Comparison of ENCODE assay signal across 16 cellular contexts in the genomic region with DNA sequence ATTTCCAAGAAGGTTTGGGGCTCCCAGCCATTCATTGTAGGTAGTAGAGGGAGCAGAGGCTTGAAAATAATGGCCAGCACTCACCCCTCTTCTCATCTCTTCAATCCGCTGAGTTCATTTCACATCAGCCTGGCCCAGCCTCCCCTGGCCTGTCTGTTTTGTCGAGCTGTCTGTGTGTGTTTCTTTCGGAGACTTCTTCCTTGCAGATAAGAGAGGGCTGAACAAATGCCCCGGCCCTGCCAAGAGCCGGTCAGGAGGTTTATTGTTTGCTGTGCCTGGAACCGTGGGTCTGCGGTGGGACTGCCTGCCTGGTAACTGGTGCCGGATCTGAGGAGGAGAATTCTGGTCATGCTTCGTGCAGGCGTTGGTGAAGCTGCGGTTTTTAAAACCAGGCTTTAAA. TPM values are rescaled to one million over a fixed set of nuclear protein-coding genes. Genes with fewer than 3 reads are reported as not detected.
DNase-seq lines count a peak whose midpoint lies in the region; ATAC-seq, FAIRE-seq and TF ChIP-seq lines count a peak whose summit lies in the region.
"Had no signal": no experiment of that assay in that cellular context is flagged by ENCODE, and none has a peak within 500 bp of the region (broad histone marks: within the 10 kb centered on the region; RNA-seq: fewer than 3 reads in every experiment).

No MANE protein-coding gene starts in this region.

- no peak overlapping the region for H2AFZ ChIP-seq in HepG2 (ENCODE audit: low read length)

- H3K27ac ChIP-seq in right lobe of liver (peak overlapping the region; percentile 69 to 97 (median 88)), HepG2 (ENCODE audit: extremely low read length, insufficient read depth, low read length) (no peak overlapping the region), temporal lobe (ENCODE audit: low read depth, low read length) (peak overlapping the region; percentile 31), caudate nucleus (ENCODE audit: low read depth, low read length) (no peak overlapping the region)
- H3K27ac ChIP-seq in naive thymus-derived CD4-positive, alpha-beta T cell (ENCODE audit: low read depth, low read length), result peak overlapping the region; percentile 13
- H3K27ac ChIP-seq: A549 had no signal

- TF ChIP-seq RAD21 in HepG2 (CRISPR knock-in tag; IDR thresholded peaks at IDR 0.05), result no peak

- ATAC-seq in right lobe of liver (no peak), HepG2 (no peak)
- no peak for ATAC-seq in naive thymus-derived CD4-positive, alpha-beta T cell
- ATAC-seq: A549 had no signal

- no peak overlapping the region for H3K4me2 ChIP-seq in HepG2 (ENCODE audit: low read depth, low read length)
- H3K4me2 ChIP-seq: A549 had no signal

- POLR2A ChIA-PET in HepG2 (lab: Yijun Ruan, JAX), result interaction anchor here (1.3 kb wide), 1 partner anchor 12 kb away, joined by 10 read pairs; no protein-coding TSS in a partner anchor
- POLR2A ChIA-PET in naive thymus-derived CD4-positive, alpha-beta T cell (lab: Charles Lee), result interaction anchor here (1.1 to 5.7 kb wide), 4 partner anchors 10 to 26 kb away, joined by 3 to 42 read pairs (median 6); a partner anchor contains a TSS

- CTCF ChIA-PET in HepG2 (lab: Yijun Ruan, JAX; ENCODE audit: low intra/inter-chr PET ratio, low total read pairs), result no interaction called here
- CTCF ChIA-PET in naive thymus-derived CD4-positive, alpha-beta T cell (lab: Charles Lee), result interaction anchor here (0.5 kb wide), 1 partner anchor 393 kb away, joined by 3 read pairs; no protein-coding TSS in a partner anchor

- intact Hi-C loops in right lobe of liver (cut with DNase I), result no loop called here
- intact Hi-C loops in HepG2 (cut with micrococcal nuclease; ENCODE audit: unreplicated experiment), result no loop called here
- intact Hi-C loops in naive thymus-derived CD4-positive, alpha-beta T cell (cut with micrococcal nuclease), result no loop called here

- FAIRE-seq in HepG2 (lab: Jason Lieb, UNC), result no peak
- FAIRE-seq: A549 had no signal

- H3K9me3 Mint-ChIP-seq in naive thymus-derived CD4-positive, alpha-beta T cell, result peaks cover 0 to 2% (median 0%) of the 10 kb centered on the region in 11 donors

- DNase-seq in right lobe of liver (peak in 2 of 3 donors; percentile 43 to 46), HepG2 (ENCODE audit: low spot score) (no peak), caudate nucleus (lab: John Stamatoyannopoulos, UW) (no peak), NCI-H446 treated with DMSO at 0.1 percent for 48 hours (lab: John Stamatoyannopoulos, UW) (no peak)
- no peak for DNase-seq in naive thymus-derived CD4-positive, alpha-beta T cell
- DNase-seq: COR-L47, KG1, NCI-H1105, NCI-H1694 treated with DMSO at 0.1 percent for 48 hours, NCI-H446, NCI-H774, Right ventricle myocardium superior had no signal

- H3K36me3 ChIP-seq in right lobe of liver (peaks cover 0 to 30% (median 16%) of the 10 kb centered on the region in 4 donors), HepG2 (replicated peaks in 1 of 2; ENCODE audit: control insufficient read depth in 1 of 2, insufficient read depth in 2 of 2, low read length in 2 of 2) (peaks cover 28 to 44% of the 10 kb centered on the region in 2 experiments)
- H3K36me3 ChIP-seq in naive thymus-derived CD4-positive, alpha-beta T cell (ENCODE audit: control insufficient read depth in 2 of 3, insufficient read depth in 3 of 3, low read length in 3 of 3), result peaks cover 8 to 55% (median 26%) of the 10 kb centered on the region in 3 experiments

- H3K4me1 Mint-ChIP-seq in naive thymus-derived CD4-positive, alpha-beta T cell, result peaks cover 17 to 38% (median 29%) of the 10 kb centered on the region in 7 donors

- no peaks in the 10 kb centered on the region for H3K27me3 Mint-ChIP-seq in naive thymus-derived CD4-positive, alpha-beta T cell

- no peaks in the 10 kb centered on the region for H3K27me3 ChIP-seq in right lobe of liver
- no peaks in the 10 kb centered on the region for H3K27me3 ChIP-seq in HepG2 (ENCODE audit: control insufficient read depth in 1 of 2, insufficient read depth in 2 of 2, low read length in 2 of 2)
- no peaks in the 10 kb centered on the region for H3K27me3 ChIP-seq in naive thymus-derived CD4-positive, alpha-beta T cell (ENCODE audit: control insufficient read depth in 2 of 2, insufficient read depth in 2 of 2, low read length in 2 of 2)

- H3K9me3 ChIP-seq in right lobe of liver, result no peaks in the 10 kb centered on the region
- no peaks in the 10 kb centered on the region for H3K9me3 ChIP-seq in HepG2 (ENCODE audit: low read length)
- no peaks in the 10 kb centered on the region for H3K9me3 ChIP-seq in naive thymus-derived CD4-positive, alpha-beta T cell (ENCODE audit: control insufficient read depth in 2 of 3, low read length in 3 of 3)
- H3K9me3 ChIP-seq: A549 had no signal

- TF ChIP-seq POLR2A in right lobe of liver (IDR thresholded peaks at IDR 0.05) (no peak), HepG2 (IDR thresholded peaks at IDR 0.05; ENCODE audit: insufficient read depth in 1 of 2, low read depth in 2 of 2, low read length in 2 of 2) (no peak)

- H3K27ac Mint-ChIP-seq in naive thymus-derived CD4-positive, alpha-beta T cell, result peak overlapping the region in 1 of 9 donors; percentile 56

- no peak for TF ChIP-seq CTCF in right lobe of liver (IDR thresholded peaks at IDR 0.05)
- no peak for TF ChIP-seq CTCF in HepG2 (CRISPR knock-in tag; IDR thresholded peaks at IDR 0.05)

- in situ Hi-C loops in HepG2 (cut with HindIII; ENCODE audit: extremely low pct_ligation_motif_present, low pct_unique_long_range_greater_than_20kb), result no loop called here

- BruUV-seq in HepG2 (replicated peaks; lab: Mats Ljungman, UMichigan), result no TSS peak

- 45% methylated on average over 7 of the region's 11 CpGs for WGBS in right lobe of liver (ENCODE audit: insufficient coverage, low coverage, low lambda C conversion rate, missing lambda C conversion rate)
- WGBS in HepG2 (ENCODE audit: low lambda C conversion rate), result 99% methylated on average over 11 of the region's 11 CpGs

- H3K9ac ChIP-seq in HepG2 (ENCODE audit: insufficient read depth, low read depth, low read length), result no peak overlapping the region

- H3K79me2 ChIP-seq in HepG2 (ENCODE audit: insufficient read depth, low read length), result peaks cover 24% of the 10 kb centered on the region

- H3K4me1 ChIP-seq in right lobe of liver, result peaks cover 0 to 66% (median 24%) of the 10 kb centered on the region in 4 donors
- H3K4me1 ChIP-seq in HepG2 (ENCODE audit: insufficient read depth, low read length), result peaks cover 34% of the 10 kb centered on the region
- peaks cover 8 to 10% of the 10 kb centered on the region in 2 donors for H3K4me1 ChIP-seq in naive thymus-derived CD4-positive, alpha-beta T cell (ENCODE audit: control insufficient read depth in 2 of 2, insufficient read depth in 2 of 2, low read length in 2 of 2)

- H3K36me3 Mint-ChIP-seq in naive thymus-derived CD4-positive, alpha-beta T cell, result peaks cover 0 to 18% (median 3%) of the 10 kb centered on the region in 5 donors

- TF ChIP-seq EP300 in HepG2 (IDR thresholded peaks at IDR 0.05; ENCODE audit: low read depth in 2 of 2, low read length in 2 of 2), result no peak
- TF ChIP-seq EP300 in HepG2 (CRISPR knock-in tag; IDR thresholded peaks at IDR 0.05; ENCODE audit: borderline replicate concordance), result no peak

- H4K20me1 ChIP-seq in HepG2 (ENCODE audit: insufficient read depth, low read length), result 0 out of 2 replicates have a peak, but pooled peaks cover 4% of the 10 kb centered on the region

- H3K4me3 Mint-ChIP-seq in naive thymus-derived CD4-positive, alpha-beta T cell, result no peak overlapping the region
- H3K4me3 Mint-ChIP-seq: CD14-positive monocyte had no signal

- no peak overlapping the region for H3K4me3 ChIP-seq in right lobe of liver
- H3K4me3 ChIP-seq in HepG2 (replicated peaks in 1 of 3; ENCODE audit: insufficient read depth in 1 of 3, low read depth in 2 of 3, low read length in 3 of 3), result no peak overlapping the region
- no peak overlapping the region for H3K4me3 ChIP-seq in naive thymus-derived CD4-positive, alpha-beta T cell (ENCODE audit: low read length)
- H3K4me3 ChIP-seq: A549 had no signal

RNA-seq across cellular contexts. Expression of a gene that starts 3.4 kb away (rescaled TPM):
- total RNA-seq in right lobe of liver (10 to 100 TPM in 5 of 6 experiments, 1 to 10 TPM in 1; 9.6 to 15.3 (median 12.3) TPM), HepG2 (2016; rRNA removed; fragmentation: Illumina TruSeq; extraction: Trizol) (21.0 and 27.9 TPM in 2 replicates), temporal lobe (28.0 TPM)
- total RNA-seq in HepG2 (2016; cell fraction: cytosol; rRNA removed; fragmentation: Illumina TruSeq; extraction: Trizol; ENCODE audit: low read depth), result 22.9 and 26.6 TPM in 2 replicates
- 20.6 and 26.3 TPM in 2 replicates for total RNA-seq in HepG2 (2016; cell fraction: insoluble cytoplasmic fraction; rRNA removed; fragmentation: Illumina TruSeq; extraction: Trizol)
- 35.0 and 37.1 TPM in 2 replicates for total RNA-seq in HepG2 (2016; cell fraction: membrane; rRNA removed; fragmentation: Illumina TruSeq; extraction: Trizol)
- total RNA-seq in HepG2 (2016; cell fraction: nucleus; rRNA removed; fragmentation: Illumina TruSeq; extraction: Trizol), result 20.1 and 24.2 TPM in 2 replicates
- 13.2 and 15.7 TPM in 2 replicates for polyA plus RNA-seq in HepG2 (2011; rRNA removed)
- polyA plus RNA-seq in HepG2 (2011; cell fraction: cytosol; rRNA removed), result 13.5 TPM in 2 replicates
- 19.8 and 23.6 TPM in 2 replicates for polyA plus RNA-seq in HepG2 (2011; cell fraction: nucleus; rRNA removed)
- polyA plus RNA-seq in HepG2 (2012), result 35.1 and 39.0 TPM in 2 replicates
- 17.7 and 22.9 TPM in 2 replicates for polyA plus RNA-seq in HepG2 (2016; cell fraction: cytosol; fragmentation: Illumina TruSeq; extraction: Trizol; ENCODE audit: low read depth)
- 25.9 and 27.3 TPM in 2 replicates for polyA plus RNA-seq in HepG2 (2016; cell fraction: insoluble cytoplasmic fraction; fragmentation: Illumina TruSeq; extraction: Trizol; ENCODE audit: low read depth)
- polyA plus RNA-seq in HepG2 (2016; cell fraction: membrane; fragmentation: Illumina TruSeq; extraction: Trizol; ENCODE audit: low read depth), result 29.1 and 33.5 TPM in 2 replicates
- 40.5 and 45.1 TPM in 2 replicates for polyA plus RNA-seq in HepG2 (2016; cell fraction: nucleus; fragmentation: Illumina TruSeq; extraction: Trizol; ENCODE audit: insufficient read depth, low read depth)
- polyA minus RNA-seq in HepG2 (2011; rRNA and poly(A)+ RNA removed; ENCODE audit: low replicate concordance), result 26.2 and 31.9 TPM in 2 replicates
- 8.4 and 11.2 TPM in 2 replicates for polyA minus RNA-seq in HepG2 (2011; cell fraction: cytosol; rRNA and poly(A)+ RNA removed)
- 15.3 and 19.3 TPM in 2 replicates for polyA minus RNA-seq in HepG2 (2011; cell fraction: nucleus; rRNA and poly(A)+ RNA removed)
- total RNA-seq in naive thymus-derived CD4-positive, alpha-beta T cell, result 10 to 100 TPM; 36.7 to 53.7 (median 46.9) TPM
- 10 to 100 TPM; 29.7 to 44.4 TPM for polyA plus RNA-seq in naive thymus-derived CD4-positive, alpha-beta T cell

RNA-seq across cellular contexts. Expression of a gene that starts 15.9 kb away (rescaled TPM):
- 10 to 100 TPM; 13.5 to 38.5 (median 15.7) TPM for total RNA-seq in right lobe of liver
- total RNA-seq in HepG2 (2016; rRNA removed; fragmentation: Illumina TruSeq; extraction: Trizol), result 26.8 and 48.8 TPM in 2 replicates
- total RNA-seq in HepG2 (2016; cell fraction: cytosol; rRNA removed; fragmentation: Illumina TruSeq; extraction: Trizol; ENCODE audit: low read depth), result 18.2 and 24.6 TPM in 2 replicates
- total RNA-seq in HepG2 (2016; cell fraction: insoluble cytoplasmic fraction; rRNA removed; fragmentation: Illumina TruSeq; extraction: Trizol), result 28.5 and 44.0 TPM in 2 replicates
- 38.4 and 44.7 TPM in 2 replicates for total RNA-seq in HepG2 (2016; cell fraction: membrane; rRNA removed; fragmentation: Illumina TruSeq; extraction: Trizol)
- 29.9 and 30.3 TPM in 2 replicates for total RNA-seq in HepG2 (2016; cell fraction: nucleus; rRNA removed; fragmentation: Illumina TruSeq; extraction: Trizol)
- polyA plus RNA-seq in HepG2 (2011; rRNA removed), result 12.4 and 15.5 TPM in 2 replicates
- polyA plus RNA-seq in HepG2 (2011; cell fraction: cytosol; rRNA removed), result 22.8 and 23.1 TPM in 2 replicates
- polyA plus RNA-seq in HepG2 (2011; cell fraction: nucleus; rRNA removed), result 24.7 and 25.0 TPM in 2 replicates
- polyA plus RNA-seq in HepG2 (2012), result 6.4 and 8.7 TPM in 2 replicates
- 23.5 and 29.1 TPM in 2 replicates for polyA plus RNA-seq in HepG2 (2016; cell fraction: cytosol; fragmentation: Illumina TruSeq; extraction: Trizol; ENCODE audit: low read depth)
- 23.7 and 27.1 TPM in 2 replicates for polyA plus RNA-seq in HepG2 (2016; cell fraction: insoluble cytoplasmic fraction; fragmentation: Illumina TruSeq; extraction: Trizol; ENCODE audit: low read depth)
- polyA plus RNA-seq in HepG2 (2016; cell fraction: membrane; fragmentation: Illumina TruSeq; extraction: Trizol; ENCODE audit: low read depth), result 21.1 and 25.6 TPM in 2 replicates
- 37.8 and 54.6 TPM in 2 replicates for polyA plus RNA-seq in HepG2 (2016; cell fraction: nucleus; fragmentation: Illumina TruSeq; extraction: Trizol; ENCODE audit: insufficient read depth, low read depth)
- polyA minus RNA-seq in HepG2 (2011; rRNA and poly(A)+ RNA removed; ENCODE audit: low replicate concordance), result 4.4 and 16.0 TPM in 2 replicates
- polyA minus RNA-seq in HepG2 (2011; cell fraction: cytosol; rRNA and poly(A)+ RNA removed), result 15.6 and 19.5 TPM in 2 replicates
- polyA minus RNA-seq in HepG2 (2011; cell fraction: nucleus; rRNA and poly(A)+ RNA removed), result 6.3 and 19.4 TPM in 2 replicates
- total RNA-seq in naive thymus-derived CD4-positive, alpha-beta T cell, result 10 to 100 TPM in 2 of 5 experiments, 1 to 10 TPM in 3; 4.6 to 11.8 (median 9.5) TPM
- polyA plus RNA-seq in naive thymus-derived CD4-positive, alpha-beta T cell, result 10 to 100 TPM; 15.9 to 24.5 TPM
- 9.3 TPM for total RNA-seq in temporal lobe

RNA-seq across cellular contexts. Expression of a gene that starts 24.8 kb away (rescaled TPM):
- total RNA-seq in right lobe of liver (10 to 100 TPM; 16.0 to 35.5 (median 25.3) TPM), HepG2 (2016; rRNA removed; fragmentation: Illumina TruSeq; extraction: Trizol) (52.1 and 55.3 TPM in 2 replicates), temporal lobe (32.9 TPM)
- total RNA-seq in HepG2 (2016; cell fraction: cytosol; rRNA removed; fragmentation: Illumina TruSeq; extraction: Trizol; ENCODE audit: low read depth), result 10.7 and 10.9 TPM in 2 replicates
- 51.4 and 55.0 TPM in 2 replicates for total RNA-seq in HepG2 (2016; cell fraction: insoluble cytoplasmic fraction; rRNA removed; fragmentation: Illumina TruSeq; extraction: Trizol)
- 19.3 and 21.7 TPM in 2 replicates for total RNA-seq in HepG2 (2016; cell fraction: membrane; rRNA removed; fragmentation: Illumina TruSeq; extraction: Trizol)
- 36.9 and 39.9 TPM in 2 replicates for total RNA-seq in HepG2 (2016; cell fraction: nucleus; rRNA removed; fragmentation: Illumina TruSeq; extraction: Trizol)
- 45.5 and 53.9 TPM in 2 replicates for polyA plus RNA-seq in HepG2 (2011; rRNA removed)
- polyA plus RNA-seq in HepG2 (2011; cell fraction: cytosol; rRNA removed), result 41.6 and 42.2 TPM in 2 replicates
- polyA plus RNA-seq in HepG2 (2011; cell fraction: nucleus; rRNA removed), result 54.2 and 55.8 TPM in 2 replicates
- polyA plus RNA-seq in HepG2 (2012), result 25.6 and 25.8 TPM in 2 replicates
- polyA plus RNA-seq in HepG2 (2016; cell fraction: cytosol; fragmentation: Illumina TruSeq; extraction: Trizol; ENCODE audit: low read depth), result 4.5 and 4.6 TPM in 2 replicates
- 43.6 and 45.3 TPM in 2 replicates for polyA plus RNA-seq in HepG2 (2016; cell fraction: insoluble cytoplasmic fraction; fragmentation: Illumina TruSeq; extraction: Trizol; ENCODE audit: low read depth)
- 8.1 and 10.3 TPM in 2 replicates for polyA plus RNA-seq in HepG2 (2016; cell fraction: membrane; fragmentation: Illumina TruSeq; extraction: Trizol; ENCODE audit: low read depth)
- polyA plus RNA-seq in HepG2 (2016; cell fraction: nucleus; fragmentation: Illumina TruSeq; extraction: Trizol; ENCODE audit: insufficient read depth, low read depth), result 58.0 and 62.4 TPM in 2 replicates
- polyA minus RNA-seq in HepG2 (2011; rRNA and poly(A)+ RNA removed; ENCODE audit: low replicate concordance), result 107 and 148 TPM in 2 replicates
- 58.2 and 58.3 TPM in 2 replicates for polyA minus RNA-seq in HepG2 (2011; cell fraction: cytosol; rRNA and poly(A)+ RNA removed)
- polyA minus RNA-seq in HepG2 (2011; cell fraction: nucleus; rRNA and poly(A)+ RNA removed), result 63.6 and 70.5 TPM in 2 replicates
- total RNA-seq in naive thymus-derived CD4-positive, alpha-beta T cell, result 10 to 100 TPM; 29.5 to 73.7 (median 37.4) TPM
- 10 to 100 TPM; 38.7 to 52.0 TPM for polyA plus RNA-seq in naive thymus-derived CD4-positive, alpha-beta T cell

RNA-seq across cellular contexts. Expression of a gene that starts 25.0 kb away (rescaled TPM):
- total RNA-seq in right lobe of liver, result 10 to 100 TPM in 3 of 6 experiments, 1 to 10 TPM in 3; 6.9 to 11.3 (median 9.4) TPM
- 114 and 144 TPM in 2 replicates for total RNA-seq in HepG2 (2016; rRNA removed; fragmentation: Illumina TruSeq; extraction: Trizol)
- total RNA-seq in HepG2 (2016; cell fraction: cytosol; rRNA removed; fragmentation: Illumina TruSeq; extraction: Trizol; ENCODE audit: low read depth), result 18.2 and 22.3 TPM in 2 replicates
- 111 and 158 TPM in 2 replicates for total RNA-seq in HepG2 (2016; cell fraction: insoluble cytoplasmic fraction; rRNA removed; fragmentation: Illumina TruSeq; extraction: Trizol)
- 44.6 and 49.9 TPM in 2 replicates for total RNA-seq in HepG2 (2016; cell fraction: membrane; rRNA removed; fragmentation: Illumina TruSeq; extraction: Trizol)
- 41.5 and 45.6 TPM in 2 replicates for total RNA-seq in HepG2 (2016; cell fraction: nucleus; rRNA removed; fragmentation: Illumina TruSeq; extraction: Trizol)
- polyA plus RNA-seq in HepG2 (2011; rRNA removed), result 14.0 and 15.3 TPM in 2 replicates
- 14.2 and 20.2 TPM in 2 replicates for polyA plus RNA-seq in HepG2 (2011; cell fraction: cytosol; rRNA removed)
- 6.7 and 10.3 TPM in 2 replicates for polyA plus RNA-seq in HepG2 (2011; cell fraction: nucleus; rRNA removed)
- polyA plus RNA-seq in HepG2 (2012), result 36.0 and 46.6 TPM in 2 replicates
- polyA plus RNA-seq in HepG2 (2016; cell fraction: cytosol; fragmentation: Illumina TruSeq; extraction: Trizol; ENCODE audit: low read depth), result 8.3 and 9.9 TPM in 2 replicates
- 140 and 161 TPM in 2 replicates for polyA plus RNA-seq in HepG2 (2016; cell fraction: insoluble cytoplasmic fraction; fragmentation: Illumina TruSeq; extraction: Trizol; ENCODE audit: low read depth)
- polyA plus RNA-seq in HepG2 (2016; cell fraction: membrane; fragmentation: Illumina TruSeq; extraction: Trizol; ENCODE audit: low read depth), result 25.6 and 25.8 TPM in 2 replicates
- polyA plus RNA-seq in HepG2 (2016; cell fraction: nucleus; fragmentation: Illumina TruSeq; extraction: Trizol; ENCODE audit: insufficient read depth, low read depth), result 69.5 and 74.1 TPM in 2 replicates
- 18.1 and 22.6 TPM in 2 replicates for polyA minus RNA-seq in HepG2 (2011; rRNA and poly(A)+ RNA removed; ENCODE audit: low replicate concordance)
- 14.7 and 15.0 TPM in 2 replicates for polyA minus RNA-seq in HepG2 (2011; cell fraction: cytosol; rRNA and poly(A)+ RNA removed)
- polyA minus RNA-seq in HepG2 (2011; cell fraction: nucleus; rRNA and poly(A)+ RNA removed), result 21.9 and 26.0 TPM in 2 replicates
- 10 to 100 TPM; 22.1 to 40.9 (median 30.3) TPM for total RNA-seq in naive thymus-derived CD4-positive, alpha-beta T cell
- 10 to 100 TPM; 19.5 to 20.2 TPM for polyA plus RNA-seq in naive thymus-derived CD4-positive, alpha-beta T cell
- 11.3 TPM for total RNA-seq in temporal lobe

RNA-seq across cellular contexts. Expression of a gene that starts 37.1 kb away (rescaled TPM):
- total RNA-seq in right lobe of liver (1 to 10 TPM; 1.6 to 9.9 (median 2.6) TPM), HepG2 (2016; rRNA removed; fragmentation: Illumina TruSeq; extraction: Trizol) (6.4 and 14.4 TPM in 2 replicates), temporal lobe (not detected)
- total RNA-seq in HepG2 (2016; cell fraction: cytosol; rRNA removed; fragmentation: Illumina TruSeq; extraction: Trizol; ENCODE audit: low read depth), result 2.9 and 4.8 TPM in 2 replicates
- total RNA-seq in HepG2 (2016; cell fraction: insoluble cytoplasmic fraction; rRNA removed; fragmentation: Illumina TruSeq; extraction: Trizol), result 9.7 and 13.1 TPM in 2 replicates
- 4.0 and 4.4 TPM in 2 replicates for total RNA-seq in HepG2 (2016; cell fraction: membrane; rRNA removed; fragmentation: Illumina TruSeq; extraction: Trizol)
- 9.6 and 11.2 TPM in 2 replicates for total RNA-seq in HepG2 (2016; cell fraction: nucleus; rRNA removed; fragmentation: Illumina TruSeq; extraction: Trizol)
- polyA plus RNA-seq in HepG2 (2011; rRNA removed), result 9.8 and 10.5 TPM in 2 replicates
- polyA plus RNA-seq in HepG2 (2011; cell fraction: cytosol; rRNA removed), result 8.0 and 12.8 TPM in 2 replicates
- 3.0 and 4.5 TPM in 2 replicates for polyA plus RNA-seq in HepG2 (2011; cell fraction: nucleus; rRNA removed)
- 6.0 and 10.3 TPM in 2 replicates for polyA plus RNA-seq in HepG2 (2012)
- 3.8 and 4.3 TPM in 2 replicates for polyA plus RNA-seq in HepG2 (2016; cell fraction: cytosol; fragmentation: Illumina TruSeq; extraction: Trizol; ENCODE audit: low read depth)
- polyA plus RNA-seq in HepG2 (2016; cell fraction: insoluble cytoplasmic fraction; fragmentation: Illumina TruSeq; extraction: Trizol; ENCODE audit: low read depth), result 7.5 and 10.5 TPM in 2 replicates
- polyA plus RNA-seq in HepG2 (2016; cell fraction: membrane; fragmentation: Illumina TruSeq; extraction: Trizol; ENCODE audit: low read depth), result 3.5 and 4.2 TPM in 2 replicates
- 17.8 and 20.3 TPM in 2 replicates for polyA plus RNA-seq in HepG2 (2016; cell fraction: nucleus; fragmentation: Illumina TruSeq; extraction: Trizol; ENCODE audit: insufficient read depth, low read depth)
- 1.3 and 10.3 TPM in 2 replicates for polyA minus RNA-seq in HepG2 (2011; rRNA and poly(A)+ RNA removed; ENCODE audit: low replicate concordance)
- 1.6 and 2.7 TPM in 2 replicates for polyA minus RNA-seq in HepG2 (2011; cell fraction: cytosol; rRNA and poly(A)+ RNA removed)
- 6.2 and 6.7 TPM in 2 replicates for polyA minus RNA-seq in HepG2 (2011; cell fraction: nucleus; rRNA and poly(A)+ RNA removed)
- total RNA-seq in naive thymus-derived CD4-positive, alpha-beta T cell, result 1 to 10 TPM; 1.8 to 6.3 (median 2.9) TPM
- under 1 TPM in 1 of 2 donors, not detected in 1; 0.21 TPM for polyA plus RNA-seq in naive thymus-derived CD4-positive, alpha-beta T cell
- total RNA-seq: H4, Right ventricle myocardium superior had no signal
- polyA plus RNA-seq: CD14-positive monocyte had no signal

Comparison
In these comparisons a context has a peak if more than half of its experiments do, and no peak if none do; other contexts are left out.
1. DNase-seq: peak in right lobe of liver (2 of 3); none in HepG2 (single experiment), naive thymus-derived CD4-positive, alpha-beta T cell (0 of 9), caudate nucleus (0 of 61) and NCI-H446 treated with DMSO at 0.1 percent for 48 hours (single experiment).
2. H3K27ac ChIP-seq: peak in right lobe of liver (3 of 3), naive thymus-derived CD4-positive, alpha-beta T cell (single experiment) and temporal lobe (single experiment); none in HepG2 (single experiment) and caudate nucleus (single experiment).